ENCODE assay signal across 16 cellular contexts in genomic region chr11:46671958-46672315, GRCh38. TPM values are rescaled to one million over a fixed set of nuclear protein-coding genes. Genes with fewer than 3 reads are reported as not detected.
A peak's percentile ranks its signal among the peaks of the same experiment; 100 is the strongest.
DNase-seq lines count a peak whose midpoint lies in the region; ATAC-seq and TF ChIP-seq lines count a peak whose summit lies in the region.
"Had no signal": no experiment of that assay in that cellular context is flagged by ENCODE, and none has a peak within 500 bp of the region (broad histone marks: within the 10 kb centered on the region; RNA-seq: fewer than 3 reads in every experiment).

No MANE protein-coding gene starts in this region.

- no peaks in the 10 kb centered on the region for H3K27me3 ChIP-seq in CD4-positive, CD25-positive, alpha-beta regulatory T cell (ENCODE audit: control insufficient read depth, insufficient read depth, low read length)
- no peaks in the 10 kb centered on the region for H3K27me3 ChIP-seq in KMS-11 (ENCODE audit: insufficient read depth, low read depth)
- H3K27me3 ChIP-seq: ascending aorta, BE2C, pancreas had no signal

- H3K27ac Mint-ChIP-seq in CD4-positive, CD25-positive, alpha-beta regulatory T cell: peak overlapping the region; percentile 89 to 95 (median 90)
- H3K27ac Mint-ChIP-seq in type B pancreatic cell: no peak overlapping the region
- H3K27ac Mint-ChIP-seq: mesothelial cell of epicardium had no signal

- H3K27me3 Mint-ChIP-seq in CD4-positive, CD25-positive, alpha-beta regulatory T cell: no peaks in the 10 kb centered on the region
- no peaks in the 10 kb centered on the region for H3K27me3 Mint-ChIP-seq in type B pancreatic cell

- peaks cover 59% of the 10 kb centered on the region for H3K4me1 ChIP-seq in CD4-positive, CD25-positive, alpha-beta regulatory T cell (ENCODE audit: control insufficient read depth, insufficient read depth, low read length, poor library complexity, severe bottlenecking)
- H3K4me1 ChIP-seq in KMS-11 (ENCODE audit: low read depth, poor library complexity, severe bottlenecking): peaks cover 69% of the 10 kb centered on the region
- H3K4me1 ChIP-seq: BE2C had no signal

- no peaks in the 10 kb centered on the region for H4K20me1 ChIP-seq in KMS-11 (ENCODE audit: insufficient read depth)

- H3K36me3 ChIP-seq in CD4-positive, CD25-positive, alpha-beta regulatory T cell (ENCODE audit: control insufficient read depth, insufficient read depth, low read length): peaks cover 64% of the 10 kb centered on the region
- no peaks in the 10 kb centered on the region for H3K36me3 ChIP-seq in KMS-11 (ENCODE audit: insufficient read depth)
- H3K36me3 ChIP-seq: BE2C had no signal

- DNase-seq in CD4-positive, CD25-positive, alpha-beta regulatory T cell: no peak
- DNase-seq in posterior vena cava (ENCODE audit: low spot score): peak; percentile 37
- DNase-seq in HPDE6-E6E7 (ENCODE audit: extremely low spot score): no peak
- no peak for DNase-seq in type B pancreatic cell (ENCODE audit: extremely low spot score, unreplicated experiment)
- DNase-seq: BE2C, EL, SHP77 had no signal

- no peak for TF ChIP-seq CTCF in KMS-11 (conservative IDR thresholded peaks at IDR 0.05; ENCODE audit: low read depth, low read length)
- TF ChIP-seq CTCF in type B pancreatic cell (conservative IDR thresholded peaks at IDR 0.05): no peak

- H3K27ac ChIP-seq in CD4-positive, CD25-positive, alpha-beta regulatory T cell (ENCODE audit: insufficient read depth, low read length, poor library complexity, severe bottlenecking): peak overlapping the region; percentile 55
- peak overlapping the region; percentile 55 for H3K27ac ChIP-seq in KMS-11
- H3K27ac ChIP-seq in cingulate gyrus (ENCODE audit: low read depth, low read length): peak overlapping the region; percentile 47
- H3K27ac ChIP-seq: ascending aorta had no signal

- intact Hi-C loops in posterior vena cava (cut with DNase I): no loop called here

- peak overlapping the region; percentile 68 for H3K4me2 ChIP-seq in KMS-11

- no peak for ATAC-seq in CD4-positive, CD25-positive, alpha-beta regulatory T cell (ENCODE audit: low read depth in 2 of 2)
- no peak for ATAC-seq in HG02571 (IDR thresholded peaks at IDR 0.05; ENCODE audit: unreplicated experiment)
- ATAC-seq: GM12878, pancreas had no signal

- H2AFZ ChIP-seq in KMS-11 (ENCODE audit: low read depth): no peak overlapping the region

- H3K4me3 ChIP-seq in CD4-positive, CD25-positive, alpha-beta regulatory T cell (ENCODE audit: low read depth, low read length): no peak overlapping the region
- no peak overlapping the region for H3K4me3 ChIP-seq in KMS-11 (IDR thresholded peaks at IDR 0.05; ENCODE audit: insufficient read depth, low read depth, low read length)
- H3K4me3 ChIP-seq: ascending aorta, GM12878, pancreas had no signal

- peaks cover 15 to 66% (median 39%) of the 10 kb centered on the region in 4 donors for H3K4me1 Mint-ChIP-seq in CD4-positive, CD25-positive, alpha-beta regulatory T cell
- peaks cover 11% of the 10 kb centered on the region for H3K4me1 Mint-ChIP-seq in type B pancreatic cell (ENCODE audit: unreplicated experiment)

- H3K36me3 Mint-ChIP-seq in CD4-positive, CD25-positive, alpha-beta regulatory T cell: peaks cover 43% of the 10 kb centered on the region
- peaks cover 18% of the 10 kb centered on the region for H3K36me3 Mint-ChIP-seq in type B pancreatic cell

- no peak overlapping the region for H3K9ac ChIP-seq in KMS-11

- no peaks in the 10 kb centered on the region for H3K9me3 ChIP-seq in CD4-positive, CD25-positive, alpha-beta regulatory T cell (ENCODE audit: control insufficient read depth in 2 of 2, low read length in 2 of 2)
- H3K9me3 ChIP-seq: ascending aorta, BE2C, pancreas had no signal

- peaks cover 0 to 2% (median 0%) of the 10 kb centered on the region in 7 donors for H3K9me3 Mint-ChIP-seq in CD4-positive, CD25-positive, alpha-beta regulatory T cell
- H3K9me3 Mint-ChIP-seq in type B pancreatic cell: no peaks in the 10 kb centered on the region
- H3K9me3 Mint-ChIP-seq: mesothelial cell of epicardium had no signal

- no peaks in the 10 kb centered on the region for H3K79me2 ChIP-seq in KMS-11 (ENCODE audit: insufficient read depth, low read depth)

- peak overlapping the region in 3 of 4 donors; percentile 22 to 67 (median 43) for H3K4me3 Mint-ChIP-seq in CD4-positive, CD25-positive, alpha-beta regulatory T cell
- H3K4me3 Mint-ChIP-seq in type B pancreatic cell: no peak overlapping the region
- H3K4me3 Mint-ChIP-seq: mesothelial cell of epicardium had no signal

RNA-seq across cellular contexts. Expression of gene ARHGAP1, which starts 28.5 kb away (rescaled TPM):
- total RNA-seq in CD4-positive, CD25-positive, alpha-beta regulatory T cell: 72.5 TPM
- polyA plus RNA-seq in CD4-positive, CD25-positive, alpha-beta regulatory T cell: 10 to 100 TPM; 46.6 to 63.6 (median 51.1) TPM
- 100 to 1,000 TPM; 265 to 283 TPM for total RNA-seq in posterior vena cava
- 58.2 and 80.8 TPM in 2 replicates for total RNA-seq in type B pancreatic cell (ENCODE audit: low replicate concordance)

RNA-seq across cellular contexts. Expression of gene ZNF408, which starts 28.9 kb away (rescaled TPM):
- total RNA-seq in CD4-positive, CD25-positive, alpha-beta regulatory T cell: 12.4 TPM
- polyA plus RNA-seq in CD4-positive, CD25-positive, alpha-beta regulatory T cell: 10 to 100 TPM in 1 of 4 donors, 1 to 10 TPM in 3; 6.3 to 12.9 (median 8.0) TPM
- 1 to 10 TPM; 5.4 to 5.7 TPM for total RNA-seq in posterior vena cava
- total RNA-seq in type B pancreatic cell (ENCODE audit: low replicate concordance): 14.9 and 16.1 TPM in 2 replicates

RNA-seq across cellular contexts. Expression of gene F2, which starts 47.1 kb away (rescaled TPM):
- total RNA-seq in CD4-positive, CD25-positive, alpha-beta regulatory T cell: not detected
- not detected for polyA plus RNA-seq in CD4-positive, CD25-positive, alpha-beta regulatory T cell
- not detected for total RNA-seq in posterior vena cava
- 9.5 and 12.1 TPM in 2 replicates for total RNA-seq in type B pancreatic cell (ENCODE audit: low replicate concordance)
- total RNA-seq: MCF 10A, mesothelial cell of epicardium, ureter had no signal
- polyA plus RNA-seq: GM12878 had no signal

RNA-seq across cellular contexts. Expression of gene ATG13, which starts 54.6 kb away (rescaled TPM):
- 135 TPM for total RNA-seq in CD4-positive, CD25-positive, alpha-beta regulatory T cell
- polyA plus RNA-seq in CD4-positive, CD25-positive, alpha-beta regulatory T cell: 10 to 100 TPM; 69.0 to 88.8 (median 76.8) TPM
- total RNA-seq in posterior vena cava: 10 to 100 TPM; 40.8 to 52.9 TPM
- 67.3 and 67.7 TPM in 2 replicates for total RNA-seq in type B pancreatic cell (ENCODE audit: low replicate concordance)

RNA-seq across cellular contexts. Expression of gene HARBI1, which starts 54.9 kb away (rescaled TPM):
- 19.2 TPM for total RNA-seq in CD4-positive, CD25-positive, alpha-beta regulatory T cell
- polyA plus RNA-seq in CD4-positive, CD25-positive, alpha-beta regulatory T cell: 10 to 100 TPM in 2 of 4 donors, 1 to 10 TPM in 2; 8.4 to 13.9 (median 9.4) TPM
- total RNA-seq in posterior vena cava (1 to 10 TPM; 3.5 to 3.9 TPM), type B pancreatic cell (ENCODE audit: low replicate concordance) (8.5 and 8.7 TPM in 2 replicates)
- total RNA-seq: ascending aorta had no signal
